ENCODE assay signal across 22 cellular contexts in the genomic region with DNA sequence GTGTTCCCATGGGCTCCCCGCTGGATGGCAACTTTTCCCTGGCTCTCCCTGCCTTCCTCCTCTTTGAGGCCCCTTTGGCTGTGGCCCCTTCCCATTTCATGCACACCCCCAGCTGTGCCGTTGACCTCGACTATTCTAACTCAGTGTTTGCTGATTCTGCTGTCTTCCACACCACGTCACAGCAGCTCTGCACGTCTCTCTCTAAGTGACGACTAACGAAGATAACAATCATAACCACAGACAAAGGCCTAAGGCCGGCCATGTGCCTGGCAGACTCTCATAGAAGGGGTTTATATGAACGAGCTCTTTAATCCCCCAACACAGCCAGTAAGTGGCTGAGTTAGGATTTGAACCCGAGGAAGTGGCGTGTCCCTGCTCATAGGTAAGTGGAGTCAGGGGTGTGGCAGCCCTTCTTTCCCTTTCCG.
DNase-seq lines count a peak whose midpoint lies in the region; ATAC-seq and TF ChIP-seq lines count a peak whose summit lies in the region.
"Had no signal": no experiment of that assay in that cellular context is flagged by ENCODE, and none has a peak within 500 bp of the region (broad histone marks: within the 10 kb centered on the region; RNA-seq: fewer than 3 reads in every experiment).

No MANE protein-coding gene starts in this region.

- no peak for ATAC-seq in activated CD8-positive, alpha-beta T cell treated with anti-CD3 and anti-CD28 coated beads for 36 hours
- ATAC-seq in activated CD8-positive, alpha-beta T cell treated with anti-CD3 and anti-CD28 coated beads, Interleukin-2, amount 10 ng/mL, durations not matched to agents 7 days and 5 days = no peak
- ATAC-seq in natural killer cell treated with Interleukin-12 subunit alpha and Interleukin-12 subunit beta and Interleukin-15 and Interleukin-18, amount 100 ng/mL, for 72 hours = no peak
- ATAC-seq in natural killer cell (no peak), GM19452 (IDR thresholded peaks at IDR 0.05; ENCODE audit: unreplicated experiment) (no peak)
- ATAC-seq: HepG2, PC-3 had no signal

- peaks cover 2% of the 10 kb centered on the region for H3K9me3 Mint-ChIP-seq in activated CD8-positive, alpha-beta T cell treated with anti-CD3 and anti-CD28 coated beads for 36 hours
- H3K9me3 Mint-ChIP-seq in activated CD8-positive, alpha-beta T cell treated with anti-CD3 and anti-CD28 coated beads, Interleukin-2, amount 10 ng/mL, durations not matched to agents 7 days and 5 days (ENCODE audit: insufficient read depth) = no peaks in the 10 kb centered on the region
- H3K9me3 Mint-ChIP-seq in natural killer cell treated with Interleukin-12 subunit alpha and Interleukin-12 subunit beta and Interleukin-15 and Interleukin-18, amount 100 ng/mL, for 72 hours = peaks cover 4% of the 10 kb centered on the region
- H3K9me3 Mint-ChIP-seq in natural killer cell = no peaks in the 10 kb centered on the region

- peak overlapping the region; percentile 18 for H3K27ac Mint-ChIP-seq in activated CD8-positive, alpha-beta T cell treated with anti-CD3 and anti-CD28 coated beads for 36 hours
- H3K27ac Mint-ChIP-seq in activated CD8-positive, alpha-beta T cell treated with anti-CD3 and anti-CD28 coated beads, Interleukin-2, amount 10 ng/mL, durations not matched to agents 7 days and 5 days = no peak overlapping the region
- no peak overlapping the region for H3K27ac Mint-ChIP-seq in natural killer cell treated with Interleukin-12 subunit alpha and Interleukin-12 subunit beta and Interleukin-15 and Interleukin-18, amount 100 ng/mL, for 72 hours
- H3K27ac Mint-ChIP-seq in natural killer cell = no peak overlapping the region

- peaks cover 28% of the 10 kb centered on the region for H3K4me1 Mint-ChIP-seq in activated CD8-positive, alpha-beta T cell treated with anti-CD3 and anti-CD28 coated beads for 36 hours (ENCODE audit: low read depth)
- H3K4me1 Mint-ChIP-seq in activated CD8-positive, alpha-beta T cell treated with anti-CD3 and anti-CD28 coated beads, Interleukin-2, amount 10 ng/mL, durations not matched to agents 7 days and 5 days (ENCODE audit: low read depth) = peaks cover 35% of the 10 kb centered on the region
- H3K4me1 Mint-ChIP-seq in natural killer cell treated with Interleukin-12 subunit alpha and Interleukin-12 subunit beta and Interleukin-15 and Interleukin-18, amount 100 ng/mL, for 72 hours (ENCODE audit: low read depth in 2 of 2) = peaks cover 15% of the 10 kb centered on the region in 2 donors
- peaks cover 0 to 6% of the 10 kb centered on the region in 2 donors for H3K4me1 Mint-ChIP-seq in natural killer cell

- POLR2A ChIA-PET in activated CD8-positive, alpha-beta T cell treated with anti-CD3 and anti-CD28 coated beads for 36 hours (lab: Charles Lee) = no interaction called here
- POLR2A ChIA-PET in activated CD8-positive, alpha-beta T cell treated with anti-CD3 and anti-CD28 coated beads, Interleukin-2, amount 10 ng/mL, durations not matched to agents 7 days and 5 days (lab: Charles Lee) = no interaction called here

- intact Hi-C loops in activated CD8-positive, alpha-beta T cell treated with anti-CD3 and anti-CD28 coated beads for 36 hours (cut with micrococcal nuclease) = no loop called here
- intact Hi-C loops in natural killer cell (cut with micrococcal nuclease) = no loop called here

- no peak for DNase-seq in activated CD8-positive, alpha-beta T cell treated with anti-CD3 and anti-CD28 coated beads for 36 hours
- no peak for DNase-seq in activated CD8-positive, alpha-beta T cell treated with anti-CD3 and anti-CD28 coated beads, Interleukin-2, amount 10 ng/mL, durations not matched to agents 7 days and 5 days
- DNase-seq in natural killer cell treated with Interleukin-12 subunit alpha and Interleukin-12 subunit beta and Interleukin-15 and Interleukin-18, amount 100 ng/mL, for 72 hours (ENCODE audit: low spot score) = no peak
- DNase-seq in natural killer cell = no peak
- DNase-seq in islet precursor cell = peak; percentile 48
- peak; percentile 22 for DNase-seq in ureter (ENCODE audit: low spot score)
- no peak for DNase-seq in DMS79 treated with DMSO at 0.1 percent for 48 hours (lab: John Stamatoyannopoulos, UW)
- DNase-seq: GM23248, H7, KBM-7, MG63, NCI-H1105 treated with DMSO at 0.1 percent for 48 hours, NCI-H146, NCI-H2029, NCI-H446, NCI-H524 treated with DMSO at 0.1 percent for 48 hours, NCI-H774, PC-3, RPMI8226, SHP77 had no signal

- no peaks in the 10 kb centered on the region for H3K36me3 Mint-ChIP-seq in activated CD8-positive, alpha-beta T cell treated with anti-CD3 and anti-CD28 coated beads for 36 hours (ENCODE audit: low read depth)
- H3K36me3 Mint-ChIP-seq in activated CD8-positive, alpha-beta T cell treated with anti-CD3 and anti-CD28 coated beads, Interleukin-2, amount 10 ng/mL, durations not matched to agents 7 days and 5 days (ENCODE audit: low read depth) = no peaks in the 10 kb centered on the region
- peaks cover 6% of the 10 kb centered on the region for H3K36me3 Mint-ChIP-seq in natural killer cell treated with Interleukin-12 subunit alpha and Interleukin-12 subunit beta and Interleukin-15 and Interleukin-18, amount 100 ng/mL, for 72 hours
- H3K36me3 Mint-ChIP-seq in natural killer cell = no peaks in the 10 kb centered on the region

- TF ChIP-seq CTCF in activated CD8-positive, alpha-beta T cell treated with anti-CD3 and anti-CD28 coated beads for 36 hours (IDR thresholded peaks at IDR 0.05) = no peak
- TF ChIP-seq CTCF in natural killer cell (IDR thresholded peaks at IDR 0.05) = no peak

- CTCF ChIA-PET in activated CD8-positive, alpha-beta T cell treated with anti-CD3 and anti-CD28 coated beads for 36 hours (lab: Charles Lee) = no interaction called here
- CTCF ChIA-PET in activated CD8-positive, alpha-beta T cell treated with anti-CD3 and anti-CD28 coated beads, Interleukin-2, amount 10 ng/mL, durations not matched to agents 7 days and 5 days (lab: Charles Lee) = no interaction called here

- peaks cover 7% of the 10 kb centered on the region for H3K27me3 Mint-ChIP-seq in activated CD8-positive, alpha-beta T cell treated with anti-CD3 and anti-CD28 coated beads for 36 hours
- peaks cover 12% of the 10 kb centered on the region for H3K27me3 Mint-ChIP-seq in activated CD8-positive, alpha-beta T cell treated with anti-CD3 and anti-CD28 coated beads, Interleukin-2, amount 10 ng/mL, durations not matched to agents 7 days and 5 days (ENCODE audit: low read depth)
- peaks cover 13 to 33% of the 10 kb centered on the region in 2 donors for H3K27me3 Mint-ChIP-seq in natural killer cell treated with Interleukin-12 subunit alpha and Interleukin-12 subunit beta and Interleukin-15 and Interleukin-18, amount 100 ng/mL, for 72 hours
- H3K27me3 Mint-ChIP-seq in natural killer cell (ENCODE audit: low read depth in 2 of 2) = peaks cover 0 to 5% of the 10 kb centered on the region in 2 donors

- no peak overlapping the region for H3K4me3 Mint-ChIP-seq in activated CD8-positive, alpha-beta T cell treated with anti-CD3 and anti-CD28 coated beads for 36 hours
- H3K4me3 Mint-ChIP-seq in activated CD8-positive, alpha-beta T cell treated with anti-CD3 and anti-CD28 coated beads, Interleukin-2, amount 10 ng/mL, durations not matched to agents 7 days and 5 days = no peak overlapping the region
- peak overlapping the region; percentile 10 for H3K4me3 Mint-ChIP-seq in natural killer cell treated with Interleukin-12 subunit alpha and Interleukin-12 subunit beta and Interleukin-15 and Interleukin-18, amount 100 ng/mL, for 72 hours
- no peak overlapping the region for H3K4me3 Mint-ChIP-seq in natural killer cell

Comparison
In these comparisons a context has a peak if more than half of its experiments do, and no peak if none do; other contexts are left out.
1. DNase-seq: peak in islet precursor cell (single experiment) and ureter (single experiment); none in activated CD8-positive, alpha-beta T cell treated with anti-CD3 and anti-CD28 coated beads for 36 hours (single experiment), activated CD8-positive, alpha-beta T cell treated with anti-CD3 and anti-CD28 coated beads, Interleukin-2, amount 10 ng/mL, durations not matched to agents 7 days and 5 days (single experiment), natural killer cell treated with Interleukin-12 subunit alpha and Interleukin-12 subunit beta and Interleukin-15 and Interleukin-18, amount 100 ng/mL, for 72 hours (single experiment), natural killer cell (single experiment) and DMS79 treated with DMSO at 0.1 percent for 48 hours (single experiment).